In genomic region chr15:43184407-43185160, GRCh38 we compare ENCODE assay signal across 8 cellular contexts. TPM values are rescaled to one million over a fixed set of nuclear protein-coding genes. Genes with fewer than 3 reads are reported as not detected.
DNase-seq lines count a peak whose midpoint lies in the region; ATAC-seq lines count a peak whose summit lies in the region.

No MANE protein-coding gene starts in this region.

- H3K4me1 Mint-ChIP-seq in activated T-helper 17 cell treated with anti-CD3 and anti-CD28 coated beads, Interleukin-2, amount 50 U/mL, for 72 hours = peaks cover 15% of the 10 kb centered on the region
- H3K4me1 Mint-ChIP-seq in stimulated activated naive B cell treated with anti-CD40 and anti-IgM and Interleukin-4, amounts not matched to agents 10 μg/mL and 1 μg/mL and 100 μg/mL, for 72 hours = peaks cover 17 to 39% of the 10 kb centered on the region in 2 donors

- peak; percentile 3 for ATAC-seq in HG03025 (IDR thresholded peaks at IDR 0.05; ENCODE audit: low FRiP score, unreplicated experiment)
- ATAC-seq in activated T-helper 17 cell treated with anti-CD3 and anti-CD28 coated beads, Interleukin-2, amount 50 U/mL, for 72 hours (replicated peaks) = no peak
- ATAC-seq in stimulated activated naive B cell treated with anti-CD40 and anti-IgM and Interleukin-4, amounts not matched to agents 10 μg/mL and 1 μg/mL and 100 μg/mL, for 72 hours (replicated peaks) = no peak

- H3K36me3 ChIP-seq in iPS-15b (ENCODE audit: control insufficient read depth, insufficient read depth, low read length) = no peaks in the 10 kb centered on the region

- no peaks in the 10 kb centered on the region for H3K9me3 ChIP-seq in iPS-15b (ENCODE audit: control insufficient read depth, insufficient read depth, low read length)

- H3K4me3 ChIP-seq in iPS-15b (ENCODE audit: low read depth, low read length) = peak overlapping the region; percentile 30

- H3K9ac ChIP-seq in iPS-15b (ENCODE audit: low read depth, low read length) = no peak overlapping the region

- H3K4me3 Mint-ChIP-seq in activated T-helper 17 cell treated with anti-CD3 and anti-CD28 coated beads, Interleukin-2, amount 50 U/mL, for 72 hours = peak overlapping the region; percentile 92
- peak overlapping the region; percentile 97 to 99 for H3K4me3 Mint-ChIP-seq in stimulated activated naive B cell treated with anti-CD40 and anti-IgM and Interleukin-4, amounts not matched to agents 10 μg/mL and 1 μg/mL and 100 μg/mL, for 72 hours

- H3K36me3 Mint-ChIP-seq in activated T-helper 17 cell treated with anti-CD3 and anti-CD28 coated beads, Interleukin-2, amount 50 U/mL, for 72 hours (ENCODE audit: low read depth) = peaks cover 65% of the 10 kb centered on the region
- H3K36me3 Mint-ChIP-seq in stimulated activated naive B cell treated with anti-CD40 and anti-IgM and Interleukin-4, amounts not matched to agents 10 μg/mL and 1 μg/mL and 100 μg/mL, for 72 hours = peaks cover 15 to 25% of the 10 kb centered on the region in 2 donors

- no peak for DNase-seq in stimulated activated naive B cell treated with anti-CD40 and anti-IgM and Interleukin-4, amounts not matched to agents 10 μg/mL and 1 μg/mL and 100 μg/mL, for 72 hours
- DNase-seq in SKM-1 treated with dmso at 0.1 percent for 144 hours (lab: John Stamatoyannopoulos, UW; ENCODE audit: unreplicated experiment) (no peak), occipital lobe (lab: John Stamatoyannopoulos, UW) (no peak), DMS 273 (lab: John Stamatoyannopoulos, UW; ENCODE audit: unreplicated experiment) (no peak)
- no peak for DNase-seq in stimulated activated CD4-positive, alpha-beta T cell treated with anti-CD3 and anti-CD28 coated beads, Interleukin-4, amount 100 ng/mL, for 24 hours

- peaks cover 6% of the 10 kb centered on the region for H3K4me1 ChIP-seq in iPS-15b (ENCODE audit: control insufficient read depth, insufficient read depth, low read length)

- H3K27ac Mint-ChIP-seq in activated T-helper 17 cell treated with anti-CD3 and anti-CD28 coated beads, Interleukin-2, amount 50 U/mL, for 72 hours = peak overlapping the region; percentile 96
- H3K27ac Mint-ChIP-seq in stimulated activated naive B cell treated with anti-CD40 and anti-IgM and Interleukin-4, amounts not matched to agents 10 μg/mL and 1 μg/mL and 100 μg/mL, for 72 hours = peak overlapping the region; percentile 99

- H3K27me3 Mint-ChIP-seq in activated T-helper 17 cell treated with anti-CD3 and anti-CD28 coated beads, Interleukin-2, amount 50 U/mL, for 72 hours = no peaks in the 10 kb centered on the region
- H3K27me3 Mint-ChIP-seq in stimulated activated naive B cell treated with anti-CD40 and anti-IgM and Interleukin-4, amounts not matched to agents 10 μg/mL and 1 μg/mL and 100 μg/mL, for 72 hours = no peaks in the 10 kb centered on the region

- no peaks in the 10 kb centered on the region for H3K9me3 Mint-ChIP-seq in activated T-helper 17 cell treated with anti-CD3 and anti-CD28 coated beads, Interleukin-2, amount 50 U/mL, for 72 hours
- H3K9me3 Mint-ChIP-seq in stimulated activated naive B cell treated with anti-CD40 and anti-IgM and Interleukin-4, amounts not matched to agents 10 μg/mL and 1 μg/mL and 100 μg/mL, for 72 hours = no peaks in the 10 kb centered on the region

- no peaks in the 10 kb centered on the region for H3K27me3 ChIP-seq in iPS-15b (ENCODE audit: control insufficient read depth, insufficient read depth, low read length)

RNA-seq across cellular contexts. Expression of gene CCNDBP1, which starts 0.6 kb away (rescaled TPM):
- total RNA-seq in activated T-helper 17 cell treated with anti-CD3 and anti-CD28 coated beads, Interleukin-2, amount 50 U/mL, for 72 hours = 10 to 100 TPM; 63.1 to 66.8 TPM
- total RNA-seq in occipital lobe = 26.5 TPM

RNA-seq across cellular contexts. Expression of gene EPB42, which starts 36.2 kb away (rescaled TPM):
- not detected for total RNA-seq in activated T-helper 17 cell treated with anti-CD3 and anti-CD28 coated beads, Interleukin-2, amount 50 U/mL, for 72 hours
- 0.94 TPM for total RNA-seq in occipital lobe

RNA-seq across cellular contexts. Expression of gene TMEM62, which starts 51.2 kb away (rescaled TPM):
- 10 to 100 TPM; 15.7 to 21.4 TPM for total RNA-seq in activated T-helper 17 cell treated with anti-CD3 and anti-CD28 coated beads, Interleukin-2, amount 50 U/mL, for 72 hours
- total RNA-seq in occipital lobe = 37.6 TPM
